In the genomic region with DNA sequence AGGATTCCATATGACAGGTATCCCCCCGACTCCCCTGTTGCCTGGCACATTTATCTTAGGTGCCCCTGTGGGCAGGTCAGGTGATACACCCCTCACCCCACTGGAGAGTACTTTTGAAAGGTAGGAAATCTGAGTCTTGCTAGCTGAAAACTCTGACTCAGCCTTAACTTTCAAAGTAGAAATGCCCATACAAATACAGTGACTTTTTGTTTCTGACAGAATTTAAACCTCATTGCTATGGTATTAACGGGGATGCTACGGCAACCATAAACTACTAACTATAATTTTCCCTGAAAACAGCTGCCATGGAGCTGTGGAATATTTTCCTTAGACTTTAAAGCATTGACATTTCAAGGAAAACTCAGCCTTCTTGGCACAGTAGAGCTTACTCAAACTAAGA, we compare ENCODE assay signal across 17 cellular contexts.
DNase-seq lines count a peak whose midpoint lies in the region; ATAC-seq, FAIRE-seq and TF ChIP-seq lines count a peak whose summit lies in the region.
"Had no signal": no experiment of that assay in that cellular context is flagged by ENCODE, and none has a peak within 500 bp of the region (broad histone marks: within the 10 kb centered on the region; RNA-seq: fewer than 3 reads in every experiment).

No MANE protein-coding gene starts in this region.

- H4K20me1 ChIP-seq in PC-3 (ENCODE audit: low read length) (no peaks in the 10 kb centered on the region), endothelial cell of umbilical vein (replicated peaks; ENCODE audit: control insufficient read depth, extremely low read depth, insufficient read depth, low read length) (no peaks in the 10 kb centered on the region), neural progenitor cell (ENCODE audit: low read depth) (no peaks in the 10 kb centered on the region)

- CTCF ChIA-PET in PC-3 (lab: Charles Lee): interaction anchor here (0.6 kb wide), 1 partner anchor 192 kb away, joined by 4 read pairs; no protein-coding TSS in a partner anchor
- CTCF ChIA-PET in endothelial cell of umbilical vein (lab: Charles Lee): interaction anchor here (0.9 to 1.3 kb wide), 3 partner anchors 9 to 46 kb away, joined by 3 read pairs; no protein-coding TSS in a partner anchor

- H3K4me3 ChIP-seq in PC-3 (ENCODE audit: low read length) (no peak overlapping the region), endothelial cell of umbilical vein (replicated peaks in 1 of 3; ENCODE audit: insufficient read depth in 1 of 3, low read depth in 1 of 3, low read length in 3 of 3) (no peak overlapping the region), neural progenitor cell (no peak overlapping the region)

- ATAC-seq in PC-3: peak; percentile 77
- no peak for ATAC-seq in HG02642 (IDR thresholded peaks at IDR 0.05; ENCODE audit: poor library complexity, unreplicated experiment)
- ATAC-seq in HG02970 (IDR thresholded peaks at IDR 0.05; ENCODE audit: low FRiP score, unreplicated experiment): no peak

- peaks cover 13% of the 10 kb centered on the region for H3K27me3 Mint-ChIP-seq in neural progenitor cell (ENCODE audit: insufficient read depth, low read depth)

- H3K4me1 ChIP-seq in PC-3 (ENCODE audit: insufficient read depth, low read length) (peaks cover 8% of the 10 kb centered on the region), endothelial cell of umbilical vein (ENCODE audit: control insufficient read depth, extremely low read depth, insufficient read depth, low read length) (peaks cover 11% of the 10 kb centered on the region), neural progenitor cell (peaks cover 28% of the 10 kb centered on the region)

- BruUV-seq in PC-3 (replicated peaks; lab: Mats Ljungman, UMichigan) (no TSS peak), endothelial cell of umbilical vein (replicated peaks; lab: Mats Ljungman, UMichigan) (no TSS peak)

- dilution Hi-C loops in endothelial cell of umbilical vein (cut with MboI; ENCODE audit: extremely low pct_ligation_motif_present, low sequenced_read_pairs): no loop called here

- peak overlapping the region; percentile 91 for H3K27ac Mint-ChIP-seq in neural progenitor cell

- peaks cover 20% of the 10 kb centered on the region for H3K9me3 Mint-ChIP-seq in neural progenitor cell

- H3K27ac ChIP-seq in PC-3 (ENCODE audit: low read length): peak overlapping the region; percentile 42
- H3K27ac ChIP-seq in endothelial cell of umbilical vein (ENCODE audit: insufficient read depth, low read depth, low read length): peak overlapping the region; percentile 19
- H3K27ac ChIP-seq in neural progenitor cell: no peak overlapping the region
- H3K27ac ChIP-seq: C4-2B had no signal

- no peaks in the 10 kb centered on the region for H3K27me3 ChIP-seq in PC-3 (ENCODE audit: low read length)
- H3K27me3 ChIP-seq in endothelial cell of umbilical vein (ENCODE audit: control insufficient read depth in 2 of 2, insufficient read depth in 2 of 2, low read length in 2 of 2): no peaks in the 10 kb centered on the region
- H3K27me3 ChIP-seq in neural progenitor cell: no peaks in the 10 kb centered on the region

- peaks cover 19% of the 10 kb centered on the region for H3K36me3 Mint-ChIP-seq in neural progenitor cell

- FAIRE-seq in endothelial cell of umbilical vein (lab: Jason Lieb, UNC): no peak
- FAIRE-seq in frontal cortex (lab: Jason Lieb, UNC): no peak
- FAIRE-seq: A204.1, GM12892 had no signal

- DNase-seq in COLO829 (ENCODE audit: low spot score) (peak; percentile 6), PC-3 (peak; percentile 25), endothelial cell of umbilical vein (ENCODE audit: low read depth, low spot score) (no peak), neural progenitor cell (ENCODE audit: low spot score) (no peak), NCI-H446 treated with DMSO at 0.1 percent for 48 hours (lab: John Stamatoyannopoulos, UW) (no peak), frontal cortex (ENCODE audit: low spot score in 2 of 2) (no peak)
- DNase-seq: DMS 273 treated with DMSO at 0.1 percent for 48 hours, Karpas-422, NCI-H1105 treated with DMSO at 0.1 percent for 48 hours, NCI-H2029, NCI-H2171 treated with DMSO at 0.1 percent for 48 hours, NCI-H774 had no signal

- POLR2A ChIA-PET in PC-3 (lab: Charles Lee; ENCODE audit: unreplicated experiment) (no interaction called here), endothelial cell of umbilical vein (lab: Charles Lee) (no interaction called here)

- H2AFZ ChIP-seq in PC-3 (ENCODE audit: low read length) (0 out of 2 replicates have a peak overlapping the region, but pooled peaks have one; percentile 13), endothelial cell of umbilical vein (ENCODE audit: low read depth, low read length) (no peak overlapping the region), neural progenitor cell (replicated peaks) (no peak overlapping the region)

- no peak overlapping the region for H3K4me3 Mint-ChIP-seq in neural progenitor cell

- H3K4me2 ChIP-seq in PC-3 (ENCODE audit: low read length) (no peak overlapping the region; the same call in 1 of the 2 replicates), endothelial cell of umbilical vein (ENCODE audit: insufficient read depth, low read length) (no peak overlapping the region), neural progenitor cell (no peak overlapping the region)

- peaks cover 45% of the 10 kb centered on the region for H3K4me1 Mint-ChIP-seq in neural progenitor cell

- intact Hi-C loops in PC-3 (cut with micrococcal nuclease): loop anchor here (10.0 kb wide), 1 partner anchor 182 kb away; no protein-coding TSS in a partner anchor
- intact Hi-C loops in endothelial cell of umbilical vein (cut with micrococcal nuclease): no loop called here

- H3K9me2 ChIP-seq in PC-3 (replicated peaks; ENCODE audit: low read length): no peaks in the 10 kb centered on the region

- no peaks in the 10 kb centered on the region for H3K9me1 ChIP-seq in endothelial cell of umbilical vein (replicated peaks; ENCODE audit: control insufficient read depth, extremely low read depth, insufficient read depth, low read length)

- H3K9me3 ChIP-seq in PC-3 (ENCODE audit: low read length) (no peaks in the 10 kb centered on the region), endothelial cell of umbilical vein (replicated peaks; ENCODE audit: control insufficient read depth, insufficient read depth, low read length) (no peaks in the 10 kb centered on the region), neural progenitor cell (ENCODE audit: low read depth) (no peaks in the 10 kb centered on the region)

- H3K79me2 ChIP-seq in PC-3 (ENCODE audit: low read length) (no peaks in the 10 kb centered on the region), endothelial cell of umbilical vein (ENCODE audit: control insufficient read depth, insufficient read depth, low read length) (no peaks in the 10 kb centered on the region), neural progenitor cell (ENCODE audit: low read depth) (no peaks in the 10 kb centered on the region)

- no peaks in the 10 kb centered on the region for H3K36me3 ChIP-seq in PC-3 (ENCODE audit: low read depth, low read length)
- H3K36me3 ChIP-seq in endothelial cell of umbilical vein (ENCODE audit: control insufficient read depth in 2 of 2, extremely low read depth in 1 of 2, insufficient read depth in 2 of 2, low read length in 2 of 2): no peaks in the 10 kb centered on the region
- no peaks in the 10 kb centered on the region for H3K36me3 ChIP-seq in neural progenitor cell

- no peak for TF ChIP-seq POLR2A in endothelial cell of umbilical vein (IDR thresholded peaks at IDR 0.05; ENCODE audit: low read depth, low read length)

- H3K9ac ChIP-seq in PC-3 (ENCODE audit: low read length) (no peak overlapping the region), endothelial cell of umbilical vein (replicated peaks; ENCODE audit: extremely low read depth, insufficient read depth, low read length) (no peak overlapping the region), neural progenitor cell (no peak overlapping the region)

- TF ChIP-seq CTCF in PC-3 (conservative IDR thresholded peaks at IDR 0.05; ENCODE audit: low read depth, low read length): no peak
- no peak for TF ChIP-seq CTCF in endothelial cell of umbilical vein (IDR thresholded peaks at IDR 0.05; ENCODE audit: extremely low read depth in 1 of 2, insufficient read depth in 1 of 2, low read depth in 1 of 2, low read length in 2 of 2)
- no peak for TF ChIP-seq CTCF in neural progenitor cell (IDR thresholded peaks at IDR 0.05)

- H3F3A ChIP-seq in PC-3 (ENCODE audit: low read length, unreplicated experiment) (no peaks in the 10 kb centered on the region), neural progenitor cell (ENCODE audit: low read depth) (peaks cover 12% of the 10 kb centered on the region)

TF ChIP-seq in endothelial cell of umbilical vein, 7 proteins besides CTCF, POLR2A, EP300 and RAD21:
- TF ChIP-seq GATA2 (IDR thresholded peaks at IDR 0.05; ENCODE audit: insufficient read depth, insufficient read length, low read depth, low read length) (no peak), EZH2 (IDR thresholded peaks at IDR 0.05; ENCODE audit: borderline replicate concordance, low read depth, low read length, severe bottlenecking) (no peak), FOS (IDR thresholded peaks at IDR 0.05; ENCODE audit: borderline replicate concordance, insufficient read depth, low read length) (no peak), JUN (IDR thresholded peaks at IDR 0.05; ENCODE audit: borderline replicate concordance, insufficient read depth, insufficient read length, low read depth) (no peak), POLR2AphosphoS5 (IDR thresholded peaks at IDR 0.05; ENCODE audit: insufficient read depth, low read depth, low read length) (no peak), MYC (IDR thresholded peaks at IDR 0.05; ENCODE audit: low read depth, low read length) (no peak)
- TF ChIP-seq, protein P1, sequence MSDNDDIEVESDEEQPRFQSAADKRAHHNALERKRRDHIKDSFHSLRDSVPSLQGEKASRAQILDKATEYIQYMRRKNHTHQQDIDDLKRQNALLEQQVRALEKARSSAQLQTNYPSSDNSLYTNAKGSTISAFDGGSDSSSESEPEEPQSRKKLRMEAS (IDR thresholded peaks at IDR 0.05; ENCODE audit: insufficient read depth, insufficient read length): no peak

Comparison
In these comparisons a context has a peak if more than half of its experiments do, and no peak if none do; other contexts are left out.
1. DNase-seq: peak in COLO829 (single experiment) and PC-3 (single experiment); none in endothelial cell of umbilical vein (single experiment), neural progenitor cell (single experiment), NCI-H446 treated with DMSO at 0.1 percent for 48 hours (single experiment) and frontal cortex (0 of 2).